8 cellular contexts compared by ENCODE assay signal in genomic region chr21:20999567-21000169, GRCh38. TPM values are rescaled to one million over a fixed set of nuclear protein-coding genes. Genes with fewer than 3 reads are reported as not detected.
DNase-seq lines count a peak whose midpoint lies in the region; ATAC-seq and TF ChIP-seq lines count a peak whose summit lies in the region.

No MANE protein-coding gene starts in this region.

- H3K27ac Mint-ChIP-seq in CD14-positive monocyte = no peak overlapping the region
- no peak overlapping the region for H3K27ac Mint-ChIP-seq in activated CD4-positive, alpha-beta memory T cell treated with anti-CD3 and anti-CD28 coated beads for 36 hours

- DNase-seq in CD14-positive monocyte (ENCODE audit: low spot score) (no peak), NCI-H2227 treated with DMSO at 0.1 percent for 48 hours (lab: John Stamatoyannopoulos, UW) (peak; percentile 75), foreskin fibroblast (peak; percentile 23 to 68), nucleus accumbens (lab: John Stamatoyannopoulos, UW) (peak in 46 of 56 donors; percentile 4 to 78 (median 33))
- peak; percentile 47 for DNase-seq in activated CD4-positive, alpha-beta memory T cell treated with anti-CD3 and anti-CD28 coated beads for 36 hours

- peaks cover 23% of the 10 kb centered on the region for H3K4me1 Mint-ChIP-seq in CD14-positive monocyte
- peaks cover 16% of the 10 kb centered on the region for H3K4me1 Mint-ChIP-seq in activated CD4-positive, alpha-beta memory T cell treated with anti-CD3 and anti-CD28 coated beads for 36 hours (ENCODE audit: low read depth)

- H3K36me3 Mint-ChIP-seq in CD14-positive monocyte = no peaks in the 10 kb centered on the region
- H3K36me3 Mint-ChIP-seq in activated CD4-positive, alpha-beta memory T cell treated with anti-CD3 and anti-CD28 coated beads for 36 hours = no peaks in the 10 kb centered on the region

- POLR2A ChIA-PET in activated CD4-positive, alpha-beta memory T cell treated with anti-CD3 and anti-CD28 coated beads for 36 hours (lab: Charles Lee) = interaction anchor here (0.6 kb wide), 1 partner anchor 1992 kb away, joined by 5 read pairs; no protein-coding TSS in a partner anchor

- H3K4me3 Mint-ChIP-seq in CD14-positive monocyte = no peak overlapping the region
- H3K4me3 Mint-ChIP-seq in activated CD4-positive, alpha-beta memory T cell treated with anti-CD3 and anti-CD28 coated beads for 36 hours = no peak overlapping the region

- CTCF ChIA-PET in activated CD4-positive, alpha-beta memory T cell treated with anti-CD3 and anti-CD28 coated beads for 36 hours (lab: Charles Lee) = interaction anchor here (1.1 to 1.4 kb wide), 2 partner anchors 105 to 1792 kb away, joined by 3 to 4 read pairs; no protein-coding TSS in a partner anchor

- ATAC-seq in GM21381 (IDR thresholded peaks at IDR 0.05; ENCODE audit: unreplicated experiment) (peak; percentile 38), HG03342 (IDR thresholded peaks at IDR 0.05; ENCODE audit: unreplicated experiment) (no peak), HG03571 (IDR thresholded peaks at IDR 0.05; ENCODE audit: unreplicated experiment) (no peak)

- no peak overlapping the region for H3K4me3 ChIP-seq in foreskin fibroblast (ENCODE audit: low read depth in 1 of 2, low read length in 2 of 2)

- H3K27me3 Mint-ChIP-seq in CD14-positive monocyte (ENCODE audit: low read depth in 3 of 3) = peaks cover 30 to 35% (median 31%) of the 10 kb centered on the region in 3 donors
- H3K27me3 Mint-ChIP-seq in activated CD4-positive, alpha-beta memory T cell treated with anti-CD3 and anti-CD28 coated beads for 36 hours = peaks cover 25% of the 10 kb centered on the region

- TF ChIP-seq CTCF in CD14-positive monocyte (IDR thresholded peaks at IDR 0.05) (peak; percentile 90), foreskin fibroblast (IDR thresholded peaks at IDR 0.05; ENCODE audit: low read depth, low read length) (peak; percentile 76)

- H3K9me3 Mint-ChIP-seq in CD14-positive monocyte = peaks cover 0 to 4% (median 1%) of the 10 kb centered on the region in 7 donors
- H3K9me3 Mint-ChIP-seq in activated CD4-positive, alpha-beta memory T cell treated with anti-CD3 and anti-CD28 coated beads for 36 hours = no peaks in the 10 kb centered on the region

- intact Hi-C loops in CD14-positive monocyte (cut with micrococcal nuclease) = loop anchor here (5.0 kb wide), 2 partner anchors 103 to 1793 kb away; no protein-coding TSS in a partner anchor
- intact Hi-C loops in activated CD4-positive, alpha-beta memory T cell treated with anti-CD3 and anti-CD28 coated beads for 36 hours (cut with micrococcal nuclease) = loop anchor here (1.0 to 5.0 kb wide), 4 partner anchors 103 to 1793 kb away; no protein-coding TSS in a partner anchor

RNA-seq across cellular contexts. Expression of gene NCAM2, which starts 1.5 kb away (rescaled TPM):
- not detected for polyA plus RNA-seq in CD14-positive monocyte
- total RNA-seq in activated CD4-positive, alpha-beta memory T cell treated with anti-CD3 and anti-CD28 coated beads for 36 hours = not detected
